Comparison of ENCODE assay signal across 1 cellular context in the genomic region with DNA sequence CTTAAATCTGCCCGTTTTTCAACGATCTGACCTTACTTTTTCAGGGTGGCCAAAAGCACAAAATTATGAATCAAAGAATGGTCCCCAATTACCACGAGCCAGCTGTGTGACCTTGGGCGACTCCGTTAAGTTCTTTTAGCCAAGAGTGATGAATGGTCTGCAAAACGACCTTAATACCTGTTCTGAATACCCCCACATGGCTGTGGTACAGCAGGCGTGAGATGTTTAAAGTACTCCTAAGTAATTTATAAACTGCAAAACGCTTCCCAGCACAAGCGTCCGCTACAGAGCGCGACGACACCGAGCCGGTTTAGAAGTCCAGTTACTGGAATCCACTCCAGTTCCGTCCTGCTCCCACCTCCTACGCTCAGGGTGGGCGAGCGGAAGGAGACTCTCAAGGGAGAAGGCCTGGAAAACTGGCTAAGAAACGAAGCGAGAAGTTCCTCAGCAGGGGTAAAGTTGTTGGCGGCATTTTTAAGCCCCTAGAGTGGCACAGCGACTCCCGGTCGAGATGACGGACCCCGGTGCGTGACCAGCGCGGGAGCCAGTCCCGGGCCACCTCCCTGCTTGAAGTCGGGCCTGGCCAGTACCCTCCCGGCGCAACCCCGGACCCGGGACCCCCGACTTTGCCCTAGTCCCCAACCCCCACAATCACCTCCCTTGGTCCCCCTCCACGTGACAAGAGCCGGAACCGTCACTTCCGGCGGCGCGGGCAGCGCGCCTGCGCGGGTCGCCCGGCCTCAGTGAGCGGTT.
TF ChIP-seq lines count a peak whose summit lies in the region.

No MANE protein-coding gene starts in this region.

TF ChIP-seq in HepG2, 621 proteins besides CTCF, POLR2A, EP300 and RAD21 (continued from another document and continues in another):
- TF ChIP-seq, protein P1, sequence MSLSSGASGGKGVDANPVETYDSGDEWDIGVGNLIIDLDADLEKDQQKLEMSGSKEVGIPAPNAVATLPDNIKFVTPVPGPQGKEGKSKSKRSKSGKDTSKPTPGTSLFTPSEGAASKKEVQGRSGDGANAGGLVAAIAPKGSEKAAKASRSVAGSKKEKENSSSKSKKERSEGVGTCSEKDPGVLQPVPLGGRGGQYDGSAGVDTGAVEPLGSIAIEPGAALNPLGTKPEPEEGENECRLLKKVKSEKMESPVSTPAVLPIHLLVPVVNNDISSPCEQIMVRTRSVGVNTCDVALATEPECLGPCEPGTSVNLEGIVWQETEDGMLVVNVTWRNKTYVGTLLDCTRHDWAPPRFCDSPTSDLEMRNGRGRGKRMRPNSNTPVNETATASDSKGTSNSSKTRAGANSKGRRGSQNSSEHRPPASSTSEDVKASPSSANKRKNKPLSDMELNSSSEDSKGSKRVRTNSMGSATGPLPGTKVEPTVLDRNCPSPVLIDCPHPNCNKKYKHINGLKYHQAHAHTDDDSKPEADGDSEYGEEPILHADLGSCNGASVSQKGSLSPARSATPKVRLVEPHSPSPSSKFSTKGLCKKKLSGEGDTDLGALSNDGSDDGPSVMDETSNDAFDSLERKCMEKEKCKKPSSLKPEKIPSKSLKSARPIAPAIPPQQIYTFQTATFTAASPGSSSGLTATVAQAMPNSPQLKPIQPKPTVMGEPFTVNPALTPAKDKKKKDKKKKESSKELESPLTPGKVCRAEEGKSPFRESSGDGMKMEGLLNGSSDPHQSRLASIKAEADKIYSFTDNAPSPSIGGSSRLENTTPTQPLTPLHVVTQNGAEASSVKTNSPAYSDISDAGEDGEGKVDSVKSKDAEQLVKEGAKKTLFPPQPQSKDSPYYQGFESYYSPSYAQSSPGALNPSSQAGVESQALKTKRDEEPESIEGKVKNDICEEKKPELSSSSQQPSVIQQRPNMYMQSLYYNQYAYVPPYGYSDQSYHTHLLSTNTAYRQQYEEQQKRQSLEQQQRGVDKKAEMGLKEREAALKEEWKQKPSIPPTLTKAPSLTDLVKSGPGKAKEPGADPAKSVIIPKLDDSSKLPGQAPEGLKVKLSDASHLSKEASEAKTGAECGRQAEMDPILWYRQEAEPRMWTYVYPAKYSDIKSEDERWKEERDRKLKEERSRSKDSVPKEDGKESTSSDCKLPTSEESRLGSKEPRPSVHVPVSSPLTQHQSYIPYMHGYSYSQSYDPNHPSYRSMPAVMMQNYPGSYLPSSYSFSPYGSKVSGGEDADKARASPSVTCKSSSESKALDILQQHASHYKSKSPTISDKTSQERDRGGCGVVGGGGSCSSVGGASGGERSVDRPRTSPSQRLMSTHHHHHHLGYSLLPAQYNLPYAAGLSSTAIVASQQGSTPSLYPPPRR (CRISPR knock-in tag; IDR thresholded peaks at IDR 0.05; ENCODE audit: borderline replicate concordance) = no peak
- 0 out of 2 replicates have a peak, but pooled peaks have one; percentile 5 for TF ChIP-seq AKAP8 (CRISPR knock-in tag; IDR thresholded peaks at IDR 0.05)
- TF ChIP-seq ZNF230 (CRISPR knock-in tag; IDR thresholded peaks at IDR 0.05) = no peak
- no peak for TF ChIP-seq MED1 (CRISPR knock-in tag; IDR thresholded peaks at IDR 0.05)
- TF ChIP-seq SAP130 (CRISPR knock-in tag; IDR thresholded peaks at IDR 0.05; ENCODE audit: low read depth) = peak; percentile 68
- TF ChIP-seq ZBTB20 (CRISPR knock-in tag; IDR thresholded peaks at IDR 0.05; ENCODE audit: borderline replicate concordance, low read depth) = no peak; the same call in 1 of the 2 replicates
- TF ChIP-seq, protein P2, sequence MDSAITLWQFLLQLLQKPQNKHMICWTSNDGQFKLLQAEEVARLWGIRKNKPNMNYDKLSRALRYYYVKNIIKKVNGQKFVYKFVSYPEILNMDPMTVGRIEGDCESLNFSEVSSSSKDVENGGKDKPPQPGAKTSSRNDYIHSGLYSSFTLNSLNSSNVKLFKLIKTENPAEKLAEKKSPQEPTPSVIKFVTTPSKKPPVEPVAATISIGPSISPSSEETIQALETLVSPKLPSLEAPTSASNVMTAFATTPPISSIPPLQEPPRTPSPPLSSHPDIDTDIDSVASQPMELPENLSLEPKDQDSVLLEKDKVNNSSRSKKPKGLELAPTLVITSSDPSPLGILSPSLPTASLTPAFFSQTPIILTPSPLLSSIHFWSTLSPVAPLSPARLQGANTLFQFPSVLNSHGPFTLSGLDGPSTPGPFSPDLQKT (CRISPR knock-in tag; IDR thresholded peaks at IDR 0.05; ENCODE audit: borderline replicate concordance) = no peak
- TF ChIP-seq, protein P3, sequence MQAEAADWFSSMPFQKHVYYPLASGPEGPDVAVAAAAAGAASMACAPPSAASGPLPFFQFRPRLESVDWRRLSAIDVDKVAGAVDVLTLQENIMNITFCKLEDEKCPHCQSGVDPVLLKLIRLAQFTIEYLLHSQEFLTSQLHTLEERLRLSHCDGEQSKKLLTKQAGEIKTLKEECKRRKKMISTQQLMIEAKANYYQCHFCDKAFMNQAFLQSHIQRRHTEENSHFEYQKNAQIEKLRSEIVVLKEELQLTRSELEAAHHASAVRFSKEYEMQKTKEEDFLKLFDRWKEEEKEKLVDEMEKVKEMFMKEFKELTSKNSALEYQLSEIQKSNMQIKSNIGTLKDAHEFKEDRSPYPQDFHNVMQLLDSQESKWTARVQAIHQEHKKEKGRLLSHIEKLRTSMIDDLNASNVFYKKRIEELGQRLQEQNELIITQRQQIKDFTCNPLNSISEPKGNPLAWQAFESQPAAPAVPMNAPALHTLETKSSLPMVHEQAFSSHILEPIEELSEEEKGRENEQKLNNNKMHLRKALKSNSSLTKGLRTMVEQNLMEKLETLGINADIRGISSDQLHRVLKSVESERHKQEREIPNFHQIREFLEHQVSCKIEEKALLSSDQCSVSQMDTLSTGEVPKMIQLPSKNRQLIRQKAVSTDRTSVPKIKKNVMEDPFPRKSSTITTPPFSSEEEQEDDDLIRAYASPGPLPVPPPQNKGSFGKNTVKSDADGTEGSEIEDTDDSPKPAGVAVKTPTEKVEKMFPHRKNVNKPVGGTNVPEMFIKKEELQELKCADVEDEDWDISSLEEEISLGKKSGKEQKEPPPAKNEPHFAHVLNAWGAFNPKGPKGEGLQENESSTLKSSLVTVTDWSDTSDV (CRISPR knock-in tag; IDR thresholded peaks at IDR 0.05) = no peak; the same call in 1 of the 2 replicates
- no peak for TF ChIP-seq AGO1 (IDR thresholded peaks at IDR 0.05; ENCODE audit: low read depth, low read length, poor library complexity, severe bottlenecking)
- no peak; the same call in 1 of the 2 replicates for TF ChIP-seq CBX5 (CRISPR knock-in tag; IDR thresholded peaks at IDR 0.05; ENCODE audit: borderline replicate concordance)
- TF ChIP-seq PRMT3 (CRISPR knock-in tag; IDR thresholded peaks at IDR 0.05; ENCODE audit: borderline replicate concordance, low read depth) = 0 out of 2 replicates have a peak, but pooled peaks have one; percentile 47
- TF ChIP-seq ZNF598 (CRISPR knock-in tag; IDR thresholded peaks at IDR 0.05; ENCODE audit: borderline replicate concordance) = no peak
- TF ChIP-seq, protein P4, sequence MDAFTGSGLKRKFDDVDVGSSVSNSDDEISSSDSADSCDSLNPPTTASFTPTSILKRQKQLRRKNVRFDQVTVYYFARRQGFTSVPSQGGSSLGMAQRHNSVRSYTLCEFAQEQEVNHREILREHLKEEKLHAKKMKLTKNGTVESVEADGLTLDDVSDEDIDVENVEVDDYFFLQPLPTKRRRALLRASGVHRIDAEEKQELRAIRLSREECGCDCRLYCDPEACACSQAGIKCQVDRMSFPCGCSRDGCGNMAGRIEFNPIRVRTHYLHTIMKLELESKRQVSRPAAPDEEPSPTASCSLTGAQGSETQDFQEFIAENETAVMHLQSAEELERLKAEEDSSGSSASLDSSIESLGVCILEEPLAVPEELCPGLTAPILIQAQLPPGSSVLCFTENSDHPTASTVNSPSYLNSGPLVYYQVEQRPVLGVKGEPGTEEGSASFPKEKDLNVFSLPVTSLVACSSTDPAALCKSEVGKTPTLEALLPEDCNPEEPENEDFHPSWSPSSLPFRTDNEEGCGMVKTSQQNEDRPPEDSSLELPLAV (CRISPR knock-in tag; conservative IDR thresholded peaks at IDR 0.05; ENCODE audit: low read depth) = peak; percentile 62; the same call in 1 of the 2 replicates
- peak; percentile 78 for TF ChIP-seq ASH2L (IDR thresholded peaks at IDR 0.05; ENCODE audit: insufficient read length, low read depth, low read length)
- TF ChIP-seq, protein P5, sequence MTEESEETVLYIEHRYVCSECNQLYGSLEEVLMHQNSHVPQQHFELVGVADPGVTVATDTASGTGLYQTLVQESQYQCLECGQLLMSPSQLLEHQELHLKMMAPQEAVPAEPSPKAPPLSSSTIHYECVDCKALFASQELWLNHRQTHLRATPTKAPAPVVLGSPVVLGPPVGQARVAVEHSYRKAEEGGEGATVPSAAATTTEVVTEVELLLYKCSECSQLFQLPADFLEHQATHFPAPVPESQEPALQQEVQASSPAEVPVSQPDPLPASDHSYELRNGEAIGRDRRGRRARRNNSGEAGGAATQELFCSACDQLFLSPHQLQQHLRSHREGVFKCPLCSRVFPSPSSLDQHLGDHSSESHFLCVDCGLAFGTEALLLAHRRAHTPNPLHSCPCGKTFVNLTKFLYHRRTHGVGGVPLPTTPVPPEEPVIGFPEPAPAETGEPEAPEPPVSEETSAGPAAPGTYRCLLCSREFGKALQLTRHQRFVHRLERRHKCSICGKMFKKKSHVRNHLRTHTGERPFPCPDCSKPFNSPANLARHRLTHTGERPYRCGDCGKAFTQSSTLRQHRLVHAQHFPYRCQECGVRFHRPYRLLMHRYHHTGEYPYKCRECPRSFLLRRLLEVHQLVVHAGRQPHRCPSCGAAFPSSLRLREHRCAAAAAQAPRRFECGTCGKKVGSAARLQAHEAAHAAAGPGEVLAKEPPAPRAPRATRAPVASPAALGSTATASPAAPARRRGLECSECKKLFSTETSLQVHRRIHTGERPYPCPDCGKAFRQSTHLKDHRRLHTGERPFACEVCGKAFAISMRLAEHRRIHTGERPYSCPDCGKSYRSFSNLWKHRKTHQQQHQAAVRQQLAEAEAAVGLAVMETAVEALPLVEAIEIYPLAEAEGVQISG (CRISPR knock-in tag; IDR thresholded peaks at IDR 0.05) = peak; percentile 69; the same call in 1 of the 2 replicates
- TF ChIP-seq, protein P6, sequence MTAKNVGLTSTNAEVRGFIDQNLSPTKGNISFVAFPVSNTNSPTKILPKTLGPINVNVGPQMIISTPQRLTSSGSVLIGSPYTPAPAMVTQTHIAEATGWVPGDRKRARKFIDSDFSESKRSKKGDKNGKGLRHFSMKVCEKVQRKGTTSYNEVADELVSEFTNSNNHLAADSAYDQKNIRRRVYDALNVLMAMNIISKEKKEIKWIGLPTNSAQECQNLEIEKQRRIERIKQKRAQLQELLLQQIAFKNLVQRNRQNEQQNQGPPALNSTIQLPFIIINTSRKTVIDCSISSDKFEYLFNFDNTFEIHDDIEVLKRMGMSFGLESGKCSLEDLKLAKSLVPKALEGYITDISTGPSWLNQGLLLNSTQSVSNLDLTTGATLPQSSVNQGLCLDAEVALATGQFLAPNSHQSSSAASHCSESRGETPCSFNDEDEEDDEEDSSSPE (CRISPR knock-in tag; IDR thresholded peaks at IDR 0.05) = peak; percentile 40
- TF ChIP-seq YEATS4 (CRISPR knock-in tag; IDR thresholded peaks at IDR 0.05; ENCODE audit: borderline replicate concordance) = peak; percentile 71
- 0 out of 2 replicates have a peak, but pooled peaks have one; percentile 29 for TF ChIP-seq IRX3 (CRISPR knock-in tag; IDR thresholded peaks at IDR 0.05; ENCODE audit: borderline replicate concordance, low read depth)
- TF ChIP-seq, protein P7, sequence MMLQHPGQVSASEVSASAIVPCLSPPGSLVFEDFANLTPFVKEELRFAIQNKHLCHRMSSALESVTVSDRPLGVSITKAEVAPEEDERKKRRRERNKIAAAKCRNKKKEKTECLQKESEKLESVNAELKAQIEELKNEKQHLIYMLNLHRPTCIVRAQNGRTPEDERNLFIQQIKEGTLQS (CRISPR knock-in tag; IDR thresholded peaks at IDR 0.05) = peak; percentile 45
- no peak for TF ChIP-seq RBAK (CRISPR knock-in tag; IDR thresholded peaks at IDR 0.05)
- TF ChIP-seq KDM5A (IDR thresholded peaks at IDR 0.05; ENCODE audit: borderline replicate concordance, low read length) = peak; percentile 42; the same call in 1 of the 2 replicates
- TF ChIP-seq ZSCAN31 (CRISPR knock-in tag; IDR thresholded peaks at IDR 0.05; ENCODE audit: low read depth) = peak; percentile 57; the same call in 1 of the 2 replicates
- TF ChIP-seq TMF1 (CRISPR knock-in tag; IDR thresholded peaks at IDR 0.05; ENCODE audit: low read depth) = no peak
- no peak for TF ChIP-seq JUN (CRISPR knock-in tag; IDR thresholded peaks at IDR 0.05)
- TF ChIP-seq, protein P8, sequence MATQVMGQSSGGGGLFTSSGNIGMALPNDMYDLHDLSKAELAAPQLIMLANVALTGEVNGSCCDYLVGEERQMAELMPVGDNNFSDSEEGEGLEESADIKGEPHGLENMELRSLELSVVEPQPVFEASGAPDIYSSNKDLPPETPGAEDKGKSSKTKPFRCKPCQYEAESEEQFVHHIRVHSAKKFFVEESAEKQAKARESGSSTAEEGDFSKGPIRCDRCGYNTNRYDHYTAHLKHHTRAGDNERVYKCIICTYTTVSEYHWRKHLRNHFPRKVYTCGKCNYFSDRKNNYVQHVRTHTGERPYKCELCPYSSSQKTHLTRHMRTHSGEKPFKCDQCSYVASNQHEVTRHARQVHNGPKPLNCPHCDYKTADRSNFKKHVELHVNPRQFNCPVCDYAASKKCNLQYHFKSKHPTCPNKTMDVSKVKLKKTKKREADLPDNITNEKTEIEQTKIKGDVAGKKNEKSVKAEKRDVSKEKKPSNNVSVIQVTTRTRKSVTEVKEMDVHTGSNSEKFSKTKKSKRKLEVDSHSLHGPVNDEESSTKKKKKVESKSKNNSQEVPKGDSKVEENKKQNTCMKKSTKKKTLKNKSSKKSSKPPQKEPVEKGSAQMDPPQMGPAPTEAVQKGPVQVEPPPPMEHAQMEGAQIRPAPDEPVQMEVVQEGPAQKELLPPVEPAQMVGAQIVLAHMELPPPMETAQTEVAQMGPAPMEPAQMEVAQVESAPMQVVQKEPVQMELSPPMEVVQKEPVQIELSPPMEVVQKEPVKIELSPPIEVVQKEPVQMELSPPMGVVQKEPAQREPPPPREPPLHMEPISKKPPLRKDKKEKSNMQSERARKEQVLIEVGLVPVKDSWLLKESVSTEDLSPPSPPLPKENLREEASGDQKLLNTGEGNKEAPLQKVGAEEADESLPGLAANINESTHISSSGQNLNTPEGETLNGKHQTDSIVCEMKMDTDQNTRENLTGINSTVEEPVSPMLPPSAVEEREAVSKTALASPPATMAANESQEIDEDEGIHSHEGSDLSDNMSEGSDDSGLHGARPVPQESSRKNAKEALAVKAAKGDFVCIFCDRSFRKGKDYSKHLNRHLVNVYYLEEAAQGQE (IDR thresholded peaks at IDR 0.05; ENCODE audit: borderline replicate concordance in 1 of 2, low read depth in 1 of 2, low read length in 2 of 2) = peak in 1 of 2 experiments; percentile 32; a peak in 1 of 4 replicates
- TF ChIP-seq ZNF792 (CRISPR knock-in tag; IDR thresholded peaks at IDR 0.05) = peak; percentile 48; the same call in 1 of the 2 replicates
- TF ChIP-seq, protein P9, sequence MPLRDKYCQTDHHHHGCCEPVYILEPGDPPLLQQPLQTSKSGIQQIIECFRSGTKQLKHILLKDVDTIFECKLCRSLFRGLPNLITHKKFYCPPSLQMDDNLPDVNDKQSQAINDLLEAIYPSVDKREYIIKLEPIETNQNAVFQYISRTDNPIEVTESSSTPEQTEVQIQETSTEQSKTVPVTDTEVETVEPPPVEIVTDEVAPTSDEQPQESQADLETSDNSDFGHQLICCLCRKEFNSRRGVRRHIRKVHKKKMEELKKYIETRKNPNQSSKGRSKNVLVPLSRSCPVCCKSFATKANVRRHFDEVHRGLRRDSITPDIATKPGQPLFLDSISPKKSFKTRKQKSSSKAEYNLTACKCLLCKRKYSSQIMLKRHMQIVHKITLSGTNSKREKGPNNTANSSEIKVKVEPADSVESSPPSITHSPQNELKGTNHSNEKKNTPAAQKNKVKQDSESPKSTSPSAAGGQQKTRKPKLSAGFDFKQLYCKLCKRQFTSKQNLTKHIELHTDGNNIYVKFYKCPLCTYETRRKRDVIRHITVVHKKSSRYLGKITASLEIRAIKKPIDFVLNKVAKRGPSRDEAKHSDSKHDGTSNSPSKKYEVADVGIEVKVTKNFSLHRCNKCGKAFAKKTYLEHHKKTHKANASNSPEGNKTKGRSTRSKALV (CRISPR knock-in tag; IDR thresholded peaks at IDR 0.05) = 0 out of 2 replicates have a peak, but pooled peaks have one; percentile 31
